ENCODE assay signal across 9 cellular contexts in the genomic region with DNA sequence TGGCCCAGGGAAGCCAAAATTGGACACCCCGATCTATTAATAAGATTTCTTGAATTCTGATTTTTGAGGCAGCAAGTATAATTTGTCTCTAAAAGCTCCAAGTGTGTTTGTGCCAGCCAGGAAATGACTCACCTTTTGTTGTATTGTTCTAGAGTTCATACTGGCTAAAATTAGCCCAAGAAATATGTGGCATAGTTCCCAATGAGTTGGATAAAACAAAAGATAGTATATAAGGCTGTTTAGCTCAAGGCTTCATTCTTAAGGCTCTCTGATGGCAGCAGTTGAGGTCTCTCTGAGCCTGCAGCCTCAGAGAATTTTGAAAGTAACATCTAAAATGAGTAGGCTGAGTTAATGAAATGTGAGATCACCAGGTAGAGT. TPM values are rescaled to one million over a fixed set of nuclear protein-coding genes. Genes with fewer than 3 reads are reported as not detected.
DNase-seq lines count a peak whose midpoint lies in the region; ATAC-seq, FAIRE-seq and TF ChIP-seq lines count a peak whose summit lies in the region.
"Had no signal": no experiment of that assay in that cellular context is flagged by ENCODE, and none has a peak within 500 bp of the region (broad histone marks: within the 10 kb centered on the region; RNA-seq: fewer than 3 reads in every experiment).

No MANE protein-coding gene starts in this region.

- H3K56ac ChIP-seq in IMR-90 (ENCODE audit: extremely low read depth, insufficient read depth, low read length), result no peak overlapping the region

- H2AK9ac ChIP-seq in IMR-90 (replicated peaks; ENCODE audit: low read depth, low read length, poor library complexity), result no peak overlapping the region

- peaks cover 35% of the 10 kb centered on the region for H3K36me3 ChIP-seq in IMR-90 (ENCODE audit: control insufficient read depth, insufficient read depth, low read length)
- H3K36me3 ChIP-seq in bronchial epithelial cell (ENCODE audit: control insufficient read depth, insufficient read depth, low read length), result peaks cover 13% of the 10 kb centered on the region

- H4K5ac ChIP-seq in IMR-90 (ENCODE audit: low read depth, low read length), result no peak overlapping the region

- H3K18ac ChIP-seq in IMR-90 (ENCODE audit: low read depth, low read length), result no peak overlapping the region

- no peaks in the 10 kb centered on the region for H3K27me3 ChIP-seq in IMR-90 (ENCODE audit: control insufficient read depth, insufficient read depth, low read length)
- H3K27me3 ChIP-seq in bronchial epithelial cell (ENCODE audit: control insufficient read depth, insufficient read depth, low read length), result no peaks in the 10 kb centered on the region

- no peak for TF ChIP-seq RAD21 in IMR-90 (IDR thresholded peaks at IDR 0.05; ENCODE audit: low read length)

- H4K8ac ChIP-seq in IMR-90 (ENCODE audit: low read depth in 2 of 2, low read length in 2 of 2), result no peak overlapping the region

- H2AK5ac ChIP-seq in IMR-90 (ENCODE audit: low read depth, low read length), result no peak overlapping the region

- H3K9me1 ChIP-seq in IMR-90 (ENCODE audit: insufficient read depth, low read length), result peaks cover 10% of the 10 kb centered on the region

- DNase-seq in AG08395 (ENCODE audit: low spot score), result peak; percentile 83
- peak; percentile 87 for DNase-seq in IMR-90
- DNase-seq in bronchial epithelial cell (ENCODE audit: low read depth), result peak; percentile 95
- peak; percentile 91 to 96 for DNase-seq in lung microvascular endothelial cell (ENCODE audit: low read depth in 2 of 2)
- DNase-seq in NCI-H345 treated with DMSO at 0.1 percent for 48 hours (lab: John Stamatoyannopoulos, UW; ENCODE audit: unreplicated experiment), result no peak
- no peak for DNase-seq in D341Med (ENCODE audit: low spot score)
- no peak for DNase-seq in cerebellum (ENCODE audit: low spot score)

- H3K4me3 ChIP-seq in IMR-90 (ENCODE audit: insufficient read depth, low read depth, low read length), result no peak overlapping the region
- no peak overlapping the region for H3K4me3 ChIP-seq in bronchial epithelial cell (ENCODE audit: low read depth, low read length)

- H3K23ac ChIP-seq in IMR-90 (ENCODE audit: low read depth, low read length), result no peak overlapping the region; the same call in 1 of the 2 replicates

- H2AFZ ChIP-seq in IMR-90 (replicated peaks; ENCODE audit: low read length, poor library complexity), result no peak overlapping the region

- H4K91ac ChIP-seq in IMR-90 (ENCODE audit: insufficient read depth, low read depth, low read length), result no peak overlapping the region

- TF ChIP-seq CTCF in IMR-90 (conservative IDR thresholded peaks at IDR 0.05; ENCODE audit: low read depth, low read length), result no peak
- TF ChIP-seq CTCF in bronchial epithelial cell (IDR thresholded peaks at IDR 0.05; ENCODE audit: insufficient read depth, low read length, severe bottlenecking), result no peak

- H3K9ac ChIP-seq in IMR-90 (ENCODE audit: low read depth, low read length), result no peak overlapping the region

- no peak for FAIRE-seq in bronchial epithelial cell (lab: Jason Lieb, UNC)
- FAIRE-seq: G401.6 had no signal

- BruUV-seq in IMR-90 (replicated peaks; lab: Mats Ljungman, UMichigan), result no TSS peak

- POLR2A ChIA-PET in IMR-90 (lab: Charles Lee; ENCODE audit: unreplicated experiment), result no interaction called here

- dilution Hi-C loops in IMR-90 (cut with HindIII; ENCODE audit: low sequenced_read_pairs, unreplicated experiment), result no loop called here

- H2BK5ac ChIP-seq in IMR-90 (ENCODE audit: low read depth, low read length, poor library complexity, severe bottlenecking), result peak overlapping the region; percentile 80

- CTCF ChIA-PET in IMR-90 (lab: Yijun Ruan, JAX), result interaction anchor here (0.6 to 1.7 kb wide), 2 partner anchors 17 to 192 kb away, joined by 3 read pairs; no protein-coding TSS in a partner anchor

- peaks cover 12% of the 10 kb centered on the region for H3K4me1 ChIP-seq in IMR-90 (ENCODE audit: control insufficient read depth, insufficient read depth, low read length)

- H3K27ac ChIP-seq in IMR-90 (ENCODE audit: insufficient read depth, low read length), result no peak overlapping the region

- H2BK20ac ChIP-seq in IMR-90 (ENCODE audit: low read depth, low read length), result no peak overlapping the region

- H2BK15ac ChIP-seq in IMR-90 (ENCODE audit: low read depth, low read length), result no peak overlapping the region

- WGBS in IMR-90 (ENCODE audit: extremely low coverage in 2 of 2, insufficient read length in 1 of 2), 2 experiments, result no CpG with 5 or more reads among the region's 1 CpG

- ATAC-seq in IMR-90 (ENCODE audit: low read depth) (peak; percentile 67), GM19328 (IDR thresholded peaks at IDR 0.05; ENCODE audit: unreplicated experiment) (no peak)

- H3K4ac ChIP-seq in IMR-90 (ENCODE audit: low read depth, low read length), result no peak overlapping the region; the same call in 1 of the 2 replicates

- intact Hi-C loops in IMR-90 (cut with micrococcal nuclease), result no loop called here

- no peak overlapping the region for H2BK120ac ChIP-seq in IMR-90 (ENCODE audit: low read depth, low read length)

- H4K20me1 ChIP-seq in IMR-90 (ENCODE audit: insufficient read depth, low read length), result peaks cover 3% of the 10 kb centered on the region; the same call in 1 of the 2 replicates

- peak overlapping the region; percentile 47; the same call in 1 of the 2 replicates for H3K4me2 ChIP-seq in IMR-90 (ENCODE audit: low read depth, low read length)

- no peak for TF ChIP-seq POLR2A in IMR-90 (IDR thresholded peaks at IDR 0.05; ENCODE audit: low read depth, low read length)

- H3K14ac ChIP-seq in IMR-90 (replicated peaks; ENCODE audit: low read depth, low read length), result no peak overlapping the region; the same call in 1 of the 2 replicates

- no peaks in the 10 kb centered on the region for H3K9me3 ChIP-seq in IMR-90 (ENCODE audit: control insufficient read depth, insufficient read depth, low read length)

- in situ Hi-C loops in IMR-90 (cut with MboI; ENCODE audit: low sequenced_read_pairs), result no loop called here

- H3K79me1 ChIP-seq in IMR-90 (ENCODE audit: low read depth in 1 of 2, low read length in 2 of 2), result peaks cover 31 to 58% of the 10 kb centered on the region in 2 experiments

TF ChIP-seq in IMR-90, 13 proteins besides CTCF, POLR2A, EP300 and RAD21:
- TF ChIP-seq NFE2L2 (IDR thresholded peaks at IDR 0.05; ENCODE audit: low read depth, low read length) (no peak), RCOR1 (IDR thresholded peaks at IDR 0.05; ENCODE audit: insufficient replicate concordance, low read length) (no peak), MXI1 (IDR thresholded peaks at IDR 0.05; ENCODE audit: borderline replicate concordance, low read depth, low read length) (no peak), CHD1 (IDR thresholded peaks at IDR 0.05; ENCODE audit: low read depth, low read length) (no peak), SMC3 (IDR thresholded peaks at IDR 0.05; ENCODE audit: low read depth, low read length) (no peak), CEBPB (IDR thresholded peaks at IDR 0.05; ENCODE audit: low read depth, low read length) (no peak), MAFK (IDR thresholded peaks at IDR 0.05; ENCODE audit: low read depth, low read length) (no peak), MAZ (IDR thresholded peaks at IDR 0.05; ENCODE audit: borderline replicate concordance, low read depth, low read length) (no peak), RFX5 (IDR thresholded peaks at IDR 0.05; ENCODE audit: low read depth, low read length) (no peak), BHLHE40 (IDR thresholded peaks at IDR 0.05; ENCODE audit: low read depth, low read length) (0 out of 2 replicates have a peak, but pooled peaks have one; percentile 25), FOS (IDR thresholded peaks at IDR 0.05; ENCODE audit: low read depth, low read length) (peak; percentile 34; the same call in 1 of the 2 replicates)
- TF ChIP-seq, protein P1, sequence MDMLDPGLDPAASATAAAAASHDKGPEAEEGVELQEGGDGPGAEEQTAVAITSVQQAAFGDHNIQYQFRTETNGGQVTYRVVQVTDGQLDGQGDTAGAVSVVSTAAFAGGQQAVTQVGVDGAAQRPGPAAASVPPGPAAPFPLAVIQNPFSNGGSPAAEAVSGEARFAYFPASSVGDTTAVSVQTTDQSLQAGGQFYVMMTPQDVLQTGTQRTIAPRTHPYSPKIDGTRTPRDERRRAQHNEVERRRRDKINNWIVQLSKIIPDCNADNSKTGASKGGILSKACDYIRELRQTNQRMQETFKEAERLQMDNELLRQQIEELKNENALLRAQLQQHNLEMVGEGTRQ (IDR thresholded peaks at IDR 0.05; ENCODE audit: low read depth, low read length), result no peak
- TF ChIP-seq, protein P2, sequence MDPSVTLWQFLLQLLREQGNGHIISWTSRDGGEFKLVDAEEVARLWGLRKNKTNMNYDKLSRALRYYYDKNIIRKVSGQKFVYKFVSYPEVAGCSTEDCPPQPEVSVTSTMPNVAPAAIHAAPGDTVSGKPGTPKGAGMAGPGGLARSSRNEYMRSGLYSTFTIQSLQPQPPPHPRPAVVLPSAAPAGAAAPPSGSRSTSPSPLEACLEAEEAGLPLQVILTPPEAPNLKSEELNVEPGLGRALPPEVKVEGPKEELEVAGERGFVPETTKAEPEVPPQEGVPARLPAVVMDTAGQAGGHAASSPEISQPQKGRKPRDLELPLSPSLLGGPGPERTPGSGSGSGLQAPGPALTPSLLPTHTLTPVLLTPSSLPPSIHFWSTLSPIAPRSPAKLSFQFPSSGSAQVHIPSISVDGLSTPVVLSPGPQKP (IDR thresholded peaks at IDR 0.05; ENCODE audit: borderline replicate concordance, low read depth, low read length), result no peak
TF ChIP-seq in IMR-90: peak in this region for 2.

RNA-seq across cellular contexts. Expression of a gene that starts 21.6 kb away (rescaled TPM):
- total RNA-seq in IMR-90 (2012; rRNA removed), result 27.6 and 29.2 TPM in 2 replicates
- polyA plus RNA-seq in IMR-90 (2012; rRNA removed), result 27.6 and 30.6 TPM in 2 replicates
- 15.9 and 22.3 TPM in 2 replicates for polyA plus RNA-seq in IMR-90 (2012; cell fraction: cytosol; rRNA removed)
- polyA plus RNA-seq in IMR-90 (2012; cell fraction: nucleus; rRNA removed; ENCODE audit: low replicate concordance), result 89.7 and 113 TPM in 2 replicates
- 21.9 and 22.9 TPM in 2 replicates for total RNA-seq in bronchial epithelial cell
- total RNA-seq in lung microvascular endothelial cell, result 20.3 and 29.8 TPM in 2 replicates
- 32.7 TPM for total RNA-seq in cerebellum

RNA-seq across cellular contexts. Expression of a gene that starts 21.7 kb away (rescaled TPM):
- total RNA-seq in IMR-90 (2012; rRNA removed), result 6.1 and 6.6 TPM in 2 replicates
- polyA plus RNA-seq in IMR-90 (2012; rRNA removed), result 4.4 and 5.8 TPM in 2 replicates
- polyA plus RNA-seq in IMR-90 (2012; cell fraction: cytosol; rRNA removed), result 3.8 and 4.4 TPM in 2 replicates
- polyA plus RNA-seq in IMR-90 (2012; cell fraction: nucleus; rRNA removed; ENCODE audit: low replicate concordance), result 1.9 and 4.0 TPM in 2 replicates
- 5.8 and 6.8 TPM in 2 replicates for total RNA-seq in bronchial epithelial cell
- 2.6 and 5.6 TPM in 2 replicates for total RNA-seq in lung microvascular endothelial cell
- 4.8 TPM for total RNA-seq in cerebellum

Comparison
In these comparisons a context has a peak if more than half of its experiments do, and no peak if none do; other contexts are left out.
1. DNase-seq: peak in AG08395 (single experiment), IMR-90 (single experiment), bronchial epithelial cell (single experiment) and lung microvascular endothelial cell (2 of 2); none in NCI-H345 treated with DMSO at 0.1 percent for 48 hours (single experiment), D341Med (single experiment) and cerebellum (single experiment).